Comparison of ENCODE assay signal across 17 cellular contexts in genomic region chr1:26493905-26494304, GRCh38. TPM values are rescaled to one million over a fixed set of nuclear protein-coding genes. Genes with fewer than 3 reads are reported as not detected.
A peak's percentile ranks its signal among the peaks of the same experiment; 100 is the strongest.
DNase-seq lines count a peak whose midpoint lies in the region; ATAC-seq and TF ChIP-seq lines count a peak whose summit lies in the region.
"Had no signal": no experiment of that assay in that cellular context is flagged by ENCODE, and none has a peak within 500 bp of the region (broad histone marks: within the 10 kb centered on the region; RNA-seq: fewer than 3 reads in every experiment).

No MANE protein-coding gene starts in this region.

- peaks cover 0 to under 1% (median under 1%) of the 10 kb centered on the region in 4 donors for H3K4me1 Mint-ChIP-seq in CD4-positive, CD25-positive, alpha-beta regulatory T cell
- H3K4me1 Mint-ChIP-seq in T-helper 17 cell (peaks cover 10% of the 10 kb centered on the region), glutamatergic neuron (ENCODE audit: low read depth, unreplicated experiment) (peaks cover 4% of the 10 kb centered on the region)
- H3K4me1 Mint-ChIP-seq in activated naive CD8-positive, alpha-beta T cell treated with anti-CD3 and anti-CD28 coated beads for 36 hours, result peaks cover 5% of the 10 kb centered on the region

- no peak overlapping the region for H2AFZ ChIP-seq in trophoblast cell (ENCODE audit: insufficient read depth, low read length, poor library complexity)
- H2AFZ ChIP-seq: GM23248 had no signal

- H3K36me3 ChIP-seq in CD4-positive, CD25-positive, alpha-beta regulatory T cell (ENCODE audit: control insufficient read depth, insufficient read depth, low read length), result no peaks in the 10 kb centered on the region
- no peaks in the 10 kb centered on the region for H3K36me3 ChIP-seq in trophoblast cell (ENCODE audit: control insufficient read depth in 1 of 2, insufficient read depth in 2 of 2, low read length in 2 of 2)
- H3K36me3 ChIP-seq: BE2C, HAP-1 had no signal

- H3K27ac Mint-ChIP-seq in CD4-positive, CD25-positive, alpha-beta regulatory T cell, result peak overlapping the region in 2 of 3 donors; percentile 52 to 83
- H3K27ac Mint-ChIP-seq in T-helper 17 cell, result peak overlapping the region; percentile 61
- H3K27ac Mint-ChIP-seq in glutamatergic neuron (ENCODE audit: unreplicated experiment), result no peak overlapping the region
- H3K27ac Mint-ChIP-seq in activated naive CD8-positive, alpha-beta T cell treated with anti-CD3 and anti-CD28 coated beads for 36 hours, result no peak overlapping the region

- H3K14ac ChIP-seq in trophoblast cell (ENCODE audit: low read length), result no peak overlapping the region

- no peak overlapping the region for H4K12ac ChIP-seq in trophoblast cell (ENCODE audit: low read depth, low read length)

- no peak overlapping the region for H3K4me2 ChIP-seq in trophoblast cell (ENCODE audit: low read length)

- TF ChIP-seq CTCF in glutamatergic neuron (IDR thresholded peaks at IDR 0.05; ENCODE audit: partially characterized antibody, unreplicated experiment), result no peak

- no peaks in the 10 kb centered on the region for H3K4me1 ChIP-seq in CD4-positive, CD25-positive, alpha-beta regulatory T cell (ENCODE audit: control insufficient read depth, insufficient read depth, low read length, poor library complexity, severe bottlenecking)
- no peaks in the 10 kb centered on the region for H3K4me1 ChIP-seq in trophoblast cell (ENCODE audit: control insufficient read depth in 1 of 2, insufficient read depth in 2 of 2, low read length in 2 of 2)
- H3K4me1 ChIP-seq: BE2C, HAP-1 had no signal

- H3K79me2 ChIP-seq in trophoblast cell (ENCODE audit: control insufficient read depth, insufficient read depth, low read length, poor library complexity), result no peaks in the 10 kb centered on the region

- H4K91ac ChIP-seq in trophoblast cell (ENCODE audit: low read depth, low read length), result peak overlapping the region; percentile 53

- no peak overlapping the region for H3K9ac ChIP-seq in trophoblast cell (ENCODE audit: low read length)
- H3K9ac ChIP-seq: GM23248 had no signal

- H2BK5ac ChIP-seq in trophoblast cell (ENCODE audit: low read depth, low read length, poor library complexity), result peak overlapping the region; percentile 63

- H3K4me3 Mint-ChIP-seq in CD4-positive, CD25-positive, alpha-beta regulatory T cell, result no peak overlapping the region
- H3K4me3 Mint-ChIP-seq in T-helper 17 cell, result no peak overlapping the region
- peak overlapping the region; percentile 15 for H3K4me3 Mint-ChIP-seq in glutamatergic neuron (ENCODE audit: unreplicated experiment)
- no peak overlapping the region for H3K4me3 Mint-ChIP-seq in activated naive CD8-positive, alpha-beta T cell treated with anti-CD3 and anti-CD28 coated beads for 36 hours
- H3K4me3 Mint-ChIP-seq: CD4-positive, alpha-beta memory T cell had no signal

- no peaks in the 10 kb centered on the region for H3K9me3 Mint-ChIP-seq in CD4-positive, CD25-positive, alpha-beta regulatory T cell
- no peaks in the 10 kb centered on the region for H3K9me3 Mint-ChIP-seq in glutamatergic neuron (ENCODE audit: unreplicated experiment)
- H3K9me3 Mint-ChIP-seq in activated naive CD8-positive, alpha-beta T cell treated with anti-CD3 and anti-CD28 coated beads for 36 hours, result no peaks in the 10 kb centered on the region

- H3K18ac ChIP-seq in trophoblast cell (ENCODE audit: low read length), result no peak overlapping the region

- no peaks in the 10 kb centered on the region for H3K27me3 ChIP-seq in CD4-positive, CD25-positive, alpha-beta regulatory T cell (ENCODE audit: control insufficient read depth, insufficient read depth, low read length)
- no peaks in the 10 kb centered on the region for H3K27me3 ChIP-seq in trophoblast cell (ENCODE audit: insufficient read depth, low read length)
- H3K27me3 ChIP-seq: BE2C had no signal

- H3K9me3 ChIP-seq in CD4-positive, CD25-positive, alpha-beta regulatory T cell (ENCODE audit: control insufficient read depth in 2 of 2, low read length in 2 of 2), result no peaks in the 10 kb centered on the region
- H3K9me3 ChIP-seq in T-helper 17 cell (ENCODE audit: control insufficient read depth, low read length, poor library complexity, severe bottlenecking) (no peaks in the 10 kb centered on the region), trophoblast cell (ENCODE audit: insufficient read depth, low read depth, low read length) (no peaks in the 10 kb centered on the region)
- H3K9me3 ChIP-seq: BE2C, HAP-1 had no signal

- no peak overlapping the region for H3K4ac ChIP-seq in trophoblast cell (ENCODE audit: low read depth, low read length)

- no peaks in the 10 kb centered on the region for H3K36me3 Mint-ChIP-seq in CD4-positive, CD25-positive, alpha-beta regulatory T cell
- H3K36me3 Mint-ChIP-seq in T-helper 17 cell (ENCODE audit: low read depth) (no peaks in the 10 kb centered on the region), glutamatergic neuron (ENCODE audit: unreplicated experiment) (no peaks in the 10 kb centered on the region)
- peaks cover 2% of the 10 kb centered on the region for H3K36me3 Mint-ChIP-seq in activated naive CD8-positive, alpha-beta T cell treated with anti-CD3 and anti-CD28 coated beads for 36 hours
- H3K36me3 Mint-ChIP-seq: CD4-positive, alpha-beta memory T cell had no signal

- no peak for ATAC-seq in CD4-positive, CD25-positive, alpha-beta regulatory T cell (ENCODE audit: low read depth in 2 of 2)
- ATAC-seq in T-helper 17 cell (no peak), GM21360 (IDR thresholded peaks at IDR 0.05; ENCODE audit: unreplicated experiment) (no peak)

- peak overlapping the region; percentile 18 for H2BK120ac ChIP-seq in trophoblast cell (ENCODE audit: insufficient read depth, low read length, poor library complexity)

- DNase-seq in CD4-positive, CD25-positive, alpha-beta regulatory T cell, result no peak
- DNase-seq in T-helper 17 cell (no peak), glutamatergic neuron (no peak), trophoblast cell (no peak), SKM-1 treated with dmso at 0.1 percent for 144 hours (lab: John Stamatoyannopoulos, UW; ENCODE audit: unreplicated experiment) (no peak), A172 (ENCODE audit: low spot score) (no peak)
- DNase-seq in activated naive CD8-positive, alpha-beta T cell treated with anti-CD3 and anti-CD28 coated beads for 36 hours, result no peak
- DNase-seq: ACHN; BE2C; C1 segment of cervical spinal cord; CD4-positive, alpha-beta memory T cell; DMS153; DMS79; GDM1; GM23248 had no signal

- no peaks in the 10 kb centered on the region for H3K79me1 ChIP-seq in trophoblast cell (ENCODE audit: low read length)

- WGBS in trophoblast cell (ENCODE audit: extremely low coverage, insufficient coverage, insufficient read length), result no CpG with 5 or more reads among the region's 4 CpGs

- H2AK5ac ChIP-seq in trophoblast cell (ENCODE audit: low read length), result no peak overlapping the region

- no peak overlapping the region for H4K8ac ChIP-seq in trophoblast cell (ENCODE audit: low read depth, low read length)

- no peak overlapping the region for H2BK12ac ChIP-seq in trophoblast cell (ENCODE audit: low read length)

- H3K23ac ChIP-seq in trophoblast cell (ENCODE audit: low read length), result no peak overlapping the region

- H3K27ac ChIP-seq in CD4-positive, CD25-positive, alpha-beta regulatory T cell (ENCODE audit: insufficient read depth, low read length, poor library complexity, severe bottlenecking), result no peak overlapping the region
- no peak overlapping the region for H3K27ac ChIP-seq in trophoblast cell (ENCODE audit: low read depth, low read length)
- H3K27ac ChIP-seq: GM23248 had no signal

- no peak overlapping the region for H3K4me3 ChIP-seq in CD4-positive, CD25-positive, alpha-beta regulatory T cell (ENCODE audit: low read depth, low read length)
- no peak overlapping the region for H3K4me3 ChIP-seq in trophoblast cell (ENCODE audit: low read depth, low read length)
- H3K4me3 ChIP-seq: GM23248, HAP-1 had no signal

- peaks cover 5% of the 10 kb centered on the region for H3K27me3 Mint-ChIP-seq in CD4-positive, CD25-positive, alpha-beta regulatory T cell
- H3K27me3 Mint-ChIP-seq in T-helper 17 cell (no peaks in the 10 kb centered on the region), glutamatergic neuron (ENCODE audit: unreplicated experiment) (peaks cover 5% of the 10 kb centered on the region)
- H3K27me3 Mint-ChIP-seq in activated naive CD8-positive, alpha-beta T cell treated with anti-CD3 and anti-CD28 coated beads for 36 hours, result no peaks in the 10 kb centered on the region
- H3K27me3 Mint-ChIP-seq: CD4-positive, alpha-beta memory T cell had no signal

RNA-seq across cellular contexts. Expression of gene HMGN2, which starts 21.7 kb away (rescaled TPM):
- 323 TPM for total RNA-seq in CD4-positive, CD25-positive, alpha-beta regulatory T cell
- 1,000 to 10,000 TPM in 1 of 4 donors, 100 to 1,000 TPM in 3; 899 to 1,017 (median 929) TPM for polyA plus RNA-seq in CD4-positive, CD25-positive, alpha-beta regulatory T cell
- total RNA-seq in T-helper 17 cell, result 100 to 1,000 TPM; 271 to 276 TPM
- 187 TPM for total RNA-seq in glutamatergic neuron (ENCODE audit: unreplicated experiment)
- polyA plus RNA-seq in trophoblast cell (2013), result 468 and 486 TPM in 2 replicates
- 100 to 1,000 TPM; 948 to 957 TPM for total RNA-seq in activated naive CD8-positive, alpha-beta T cell treated with anti-CD3 and anti-CD28 coated beads for 36 hours
- 470 and 477 TPM in 2 replicates for total RNA-seq in A172 (2014; rRNA removed; shearing (Covaris generic))

RNA-seq across cellular contexts. Expression of gene RPS6KA1, which starts 35.7 kb away (rescaled TPM):
- total RNA-seq in CD4-positive, CD25-positive, alpha-beta regulatory T cell, result 97.4 TPM
- polyA plus RNA-seq in CD4-positive, CD25-positive, alpha-beta regulatory T cell, result 100 to 1,000 TPM; 168 to 218 (median 175) TPM
- total RNA-seq in T-helper 17 cell, result 10 to 100 TPM; 76.3 to 98.0 TPM
- 10.8 TPM for total RNA-seq in glutamatergic neuron (ENCODE audit: unreplicated experiment)
- polyA plus RNA-seq in trophoblast cell (2013), result 45.7 and 48.1 TPM in 2 replicates
- 100 to 1,000 TPM; 131 to 133 TPM for total RNA-seq in activated naive CD8-positive, alpha-beta T cell treated with anti-CD3 and anti-CD28 coated beads for 36 hours
- 14.6 and 22.2 TPM in 2 replicates for total RNA-seq in A172 (2014; rRNA removed; shearing (Covaris generic))

Comparison
In these comparisons a context has a peak if more than half of its experiments do, and no peak if none do; other contexts are left out.
1. H3K27ac Mint-ChIP-seq: peak in CD4-positive, CD25-positive, alpha-beta regulatory T cell (2 of 3) and T-helper 17 cell (single experiment); none in glutamatergic neuron (single experiment) and activated naive CD8-positive, alpha-beta T cell treated with anti-CD3 and anti-CD28 coated beads for 36 hours (single experiment).